In the genomic region with DNA sequence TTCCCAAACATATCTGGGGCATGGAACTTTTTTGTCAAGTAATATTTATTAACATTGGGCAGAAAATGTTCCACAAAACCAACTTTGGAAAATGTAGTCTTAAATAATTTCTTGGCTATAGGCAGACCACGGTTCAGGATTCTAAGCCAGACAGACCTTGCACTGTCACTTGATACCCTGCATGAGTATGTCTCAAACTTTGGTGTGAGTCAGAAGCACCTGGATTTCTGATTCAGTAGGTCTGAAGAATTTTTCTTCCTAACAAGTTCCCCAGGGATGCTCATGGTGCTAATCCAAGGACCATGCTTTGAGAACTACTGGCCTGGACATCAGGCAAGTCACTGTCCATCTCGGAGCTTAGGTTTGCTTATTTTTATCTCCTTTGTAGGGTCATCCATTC, we compare ENCODE assay signal across 23 cellular contexts.
"Had no signal": no experiment of that assay in that cellular context is flagged by ENCODE, and none has a peak within 500 bp of the region (broad histone marks: within the 10 kb centered on the region; RNA-seq: fewer than 3 reads in every experiment).

No MANE protein-coding gene starts in this region.

- DNase-seq: activated B cell treated with CpG ODN at 0.5 μM for 24 hours; activated CD4-positive, alpha-beta T cell treated with anti-CD3 and anti-CD28 coated beads for 48 hours; activated CD8-positive, alpha-beta T cell treated with anti-CD3 and anti-CD28 coated beads for 36 hours; activated naive CD4-positive, alpha-beta T cell treated with Interleukin-2 at 50 U/mL for 16 hours; activated naive CD8-positive, alpha-beta T cell treated with anti-CD3 and anti-CD28 coated beads, Interleukin-2, amount 10 ng/mL, durations not matched to agents 7 days and 5 days; activated T-cell treated with anti-CD3 and anti-CD28 coated beads, Interleukin-2, amount 50 U/mL, for 1 hour; amygdala; cerebellar nuclear complex; cortex of kidney; hippocampal formation; kidney glomerular epithelial cell; mesendoderm; naive thymus-derived CD4-positive, alpha-beta T cell; right cardiac atrium; stimulated activated CD4-positive, alpha-beta T cell treated with anti-CD3 and anti-CD28 coated beads, Interleukin-2, amount 100 ng/mL, for 48 hours; T-cell had no signal

- H3K4me2 ChIP-seq: neural progenitor cell had no signal

- H3K4me3 ChIP-seq: esophagus muscularis mucosa, neural progenitor cell, prostate gland, skin epidermis, tibial nerve, vagina had no signal

- H3K9ac ChIP-seq: neural progenitor cell had no signal

- H3K9me3 ChIP-seq: prostate gland, vagina had no signal

- H3K27me3 ChIP-seq: esophagus muscularis mucosa, neural progenitor cell, tibial nerve, vagina had no signal

- ATAC-seq: activated CD8-positive, alpha-beta T cell treated with anti-CD3 and anti-CD28 coated beads for 36 hours; activated T-helper 17 cell treated with anti-CD3 and anti-CD28 coated beads, Interleukin-2, amount 50 U/mL, for 72 hours; naive thymus-derived CD4-positive, alpha-beta T cell; right cardiac atrium; T-cell had no signal

- H3K36me3 ChIP-seq: esophagus muscularis mucosa, neural progenitor cell, prostate gland, tibial nerve, vagina had no signal

- H2AFZ ChIP-seq: neural progenitor cell had no signal

- H3K27ac ChIP-seq: esophagus muscularis mucosa, neural progenitor cell, prostate gland, skin epidermis, tibial nerve, vagina had no signal

- H3K4me1 ChIP-seq: neural progenitor cell, prostate gland, tibial nerve, vagina had no signal
